Comparison of ENCODE assay signal across 8 cellular contexts in genomic region chr2:24792874-24793751, GRCh38. TPM values are rescaled to one million over a fixed set of nuclear protein-coding genes. Genes with fewer than 3 reads are reported as not detected.
DNase-seq lines count a peak whose midpoint lies in the region; ATAC-seq and TF ChIP-seq lines count a peak whose summit lies in the region.

CENPO (plus strand) TSS chr2:24793425; CDS start chr2:24793920, 495 bp downstream.
PTRHD1 (minus strand) TSS chr2:24793391; CDS start chr2:24793377, 14 bp downstream.

- CTCF ChIA-PET in SK-N-SH (lab: Yijun Ruan, JAX): interaction anchor here (0.6 to 4.4 kb wide), 23 partner anchors 14 to 709 kb away, joined by 3 to 31 read pairs (median 4); partner anchors contain the start of gene TP53I3

- POLR2A ChIA-PET in SK-N-SH (lab: Yijun Ruan, JAX): interaction anchor here (0.7 to 1.6 kb wide), 20 partner anchors 10 to 968 kb away, joined by 3 to 9 read pairs (median 3); partner anchors contain the start of genes ATAD2B, NCOA1 and TP53I3

- peak; percentile 95 for ATAC-seq in HG02588 (IDR thresholded peaks at IDR 0.05; ENCODE audit: unreplicated experiment)

- TF ChIP-seq CTCF in GM10266 (IDR thresholded peaks at IDR 0.05; ENCODE audit: control insufficient read depth, insufficient read depth, low read depth, missing control alignments) (peak; percentile 41), SK-N-SH (IDR thresholded peaks at IDR 0.05) (peak; percentile 70)

- DNase-seq in GM10266 (ENCODE audit: extremely low spot score): peak; percentile 94
- peak; percentile 78 for DNase-seq in NCI-H1048 (lab: John Stamatoyannopoulos, UW)
- peak; percentile 99 for DNase-seq in SK-N-SH
- DNase-seq in activated naive CD4-positive, alpha-beta T cell treated with anti-CD3 and anti-CD28 coated beads, Interleukin-2, amount 50 U/mL, for 16 hours: peak; percentile 94
- peak; percentile 95 for DNase-seq in germinal center (ENCODE audit: low spot score)
- DNase-seq in nucleus accumbens (lab: John Stamatoyannopoulos, UW): peak; percentile 71 to 100 (median 97)

- H3K36me3 ChIP-seq in SK-N-SH (replicated peaks in 1 of 2; ENCODE audit: control insufficient read depth in 1 of 2, insufficient read depth in 2 of 2, low read length in 1 of 2): peaks cover 8 to 12% of the 10 kb centered on the region in 2 experiments

- H3K4me1 ChIP-seq in SK-N-SH (ENCODE audit: control insufficient read depth in 1 of 2, insufficient read depth in 2 of 2, low read depth in 1 of 2, low read length in 1 of 2): peaks cover 18 to 19% of the 10 kb centered on the region in 2 experiments; a peak in 3 of 4 replicates

- H3K27ac ChIP-seq in SK-N-SH (ENCODE audit: low read depth in 2 of 2, low read length in 1 of 2) (peak within 1 kb of the TSS; percentile 94 to 100), temporal lobe (ENCODE audit: low read depth, low read length) (peak within 1 kb of the TSS; percentile 93)

- H3K9me2 ChIP-seq in SK-N-SH: no peaks in the 10 kb centered on the region

- H3K4me3 ChIP-seq in SK-N-SH (ENCODE audit: low read depth in 2 of 2, low read length in 1 of 2): peak within 1 kb of the TSS; percentile 89 to 93

- no peaks in the 10 kb centered on the region for H4K20me1 ChIP-seq in SK-N-SH (ENCODE audit: insufficient read depth)

- H3K4me2 ChIP-seq in SK-N-SH: peak within 1 kb of the TSS; percentile 80

- peak within 1 kb of the TSS; percentile 98 for H3K9ac ChIP-seq in SK-N-SH

- no peaks in the 10 kb centered on the region for H3K27me3 ChIP-seq in SK-N-SH (ENCODE audit: insufficient read depth)

- H3F3A ChIP-seq in SK-N-SH (replicated peaks; ENCODE audit: insufficient read depth): peaks cover 4% of the 10 kb centered on the region

- peak; percentile 59 for TF ChIP-seq RAD21 in SK-N-SH (IDR thresholded peaks at IDR 0.05; ENCODE audit: low read length)

- no peak; a peak in 2 of 4 replicates for TF ChIP-seq EP300 in SK-N-SH (IDR thresholded peaks at IDR 0.05; ENCODE audit: borderline replicate concordance in 1 of 2, low read depth in 1 of 2, low read length in 1 of 2)

- H2AFZ ChIP-seq in SK-N-SH (ENCODE audit: low read depth): peak within 1 kb of the TSS; percentile 86

- WGBS in SK-N-SH (ENCODE audit: low lambda C conversion rate): 1% methylated on average over 68 of the region's 72 CpGs

- H3K79me2 ChIP-seq in SK-N-SH (ENCODE audit: insufficient read depth): peaks cover 48% of the 10 kb centered on the region

- H3K9me3 ChIP-seq in SK-N-SH: no peaks in the 10 kb centered on the region

TF ChIP-seq in SK-N-SH, 30 proteins besides CTCF, POLR2A, EP300 and RAD21 (continues in another document):
- no peak for TF ChIP-seq ZBTB33 (IDR thresholded peaks at IDR 0.05; ENCODE audit: borderline replicate concordance, low read depth)
- peak; percentile 70; the same call in 1 of the 2 replicates for TF ChIP-seq FOXJ3 (CRISPR knock-in tag; IDR thresholded peaks at IDR 0.05)
- peak; percentile 96 for TF ChIP-seq SIN3A (IDR thresholded peaks at IDR 0.05; ENCODE audit: borderline replicate concordance, low read depth, low read length)
- TF ChIP-seq SMC3 (IDR thresholded peaks at IDR 0.05; ENCODE audit: low read depth, low read length): peak; percentile 52; the same call in 1 of the 2 replicates
- TF ChIP-seq MXI1 (IDR thresholded peaks at IDR 0.05; ENCODE audit: low read depth, low read length): peak; percentile 87
- peak; percentile 93 for TF ChIP-seq NRF1 (IDR thresholded peaks at IDR 0.05; ENCODE audit: low read depth, low read length)
- no peak; the same call in 1 of the 2 replicates for TF ChIP-seq RFX5 (IDR thresholded peaks at IDR 0.05; ENCODE audit: low read length)
- no peak for TF ChIP-seq NFIC (IDR thresholded peaks at IDR 0.05; ENCODE audit: borderline replicate concordance)
- TF ChIP-seq USF2 (IDR thresholded peaks at IDR 0.05; ENCODE audit: borderline replicate concordance, low read depth, low read length): no peak
- no peak for TF ChIP-seq RXRA (IDR thresholded peaks at IDR 0.05; ENCODE audit: borderline replicate concordance, low read depth)
- TF ChIP-seq POLR2AphosphoS5 (IDR thresholded peaks at IDR 0.05; ENCODE audit: low read depth, low read length): peak; percentile 76
- peak; percentile 100 for TF ChIP-seq YY1 (IDR thresholded peaks at IDR 0.05; ENCODE audit: low read depth)
- TF ChIP-seq, protein P1, sequence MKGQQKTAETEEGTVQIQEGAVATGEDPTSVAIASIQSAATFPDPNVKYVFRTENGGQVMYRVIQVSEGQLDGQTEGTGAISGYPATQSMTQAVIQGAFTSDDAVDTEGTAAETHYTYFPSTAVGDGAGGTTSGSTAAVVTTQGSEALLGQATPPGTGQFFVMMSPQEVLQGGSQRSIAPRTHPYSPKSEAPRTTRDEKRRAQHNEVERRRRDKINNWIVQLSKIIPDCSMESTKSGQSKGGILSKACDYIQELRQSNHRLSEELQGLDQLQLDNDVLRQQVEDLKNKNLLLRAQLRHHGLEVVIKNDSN (IDR thresholded peaks at IDR 0.05; ENCODE audit: borderline replicate concordance, low read depth): no peak
- peak; percentile 20; the same call in 1 of the 2 replicates for TF ChIP-seq TCF12 (IDR thresholded peaks at IDR 0.05)
- TF ChIP-seq ELF1 (IDR thresholded peaks at IDR 0.05): peak; percentile 45; the same call in 1 of the 2 replicates
- no peak for TF ChIP-seq MEF2A (IDR thresholded peaks at IDR 0.05; ENCODE audit: borderline replicate concordance, low read depth)
- TF ChIP-seq PBX3 (IDR thresholded peaks at IDR 0.05): peak; percentile 4; the same call in 1 of the 2 replicates
- no peak for TF ChIP-seq FOXM1 (IDR thresholded peaks at IDR 0.05; ENCODE audit: low read depth)
- no peak for TF ChIP-seq TEAD4 (IDR thresholded peaks at IDR 0.05; ENCODE audit: borderline replicate concordance, insufficient read depth)
- TF ChIP-seq RCOR1 (IDR thresholded peaks at IDR 0.05; ENCODE audit: low read length): no peak; the same call in none of the 2 replicates

RNA-seq across cellular contexts. Expression of gene CENPO, which starts in this region (rescaled TPM):
- 18.3 and 22.5 TPM in 2 replicates for polyA plus RNA-seq in SK-N-SH (2012; rRNA removed)
- polyA plus RNA-seq in SK-N-SH (2012; cell fraction: cytosol; rRNA removed): 10.7 and 15.0 TPM in 2 replicates
- 30.2 and 35.8 TPM in 2 replicates for polyA plus RNA-seq in SK-N-SH (2012; cell fraction: nucleus; rRNA removed)
- total RNA-seq in temporal lobe: 11.3 TPM

RNA-seq across cellular contexts. Expression of gene PTRHD1, which starts in this region (rescaled TPM):
- 65.6 and 74.4 TPM in 2 replicates for polyA plus RNA-seq in SK-N-SH (2012; rRNA removed)
- polyA plus RNA-seq in SK-N-SH (2012; cell fraction: cytosol; rRNA removed): 48.7 and 60.6 TPM in 2 replicates
- 20.7 and 40.3 TPM in 2 replicates for polyA plus RNA-seq in SK-N-SH (2012; cell fraction: nucleus; rRNA removed)
- total RNA-seq in temporal lobe: 27.5 TPM

Comparison
In these comparisons a context has a peak if more than half of its experiments do, and no peak if none do; other contexts are left out.
1. Peak in every context shown above with its lines: DNase-seq, ATAC-seq, H3K4me3 ChIP-seq and H3K27ac ChIP-seq.